8 cellular contexts compared by ENCODE assay signal in the genomic region with DNA sequence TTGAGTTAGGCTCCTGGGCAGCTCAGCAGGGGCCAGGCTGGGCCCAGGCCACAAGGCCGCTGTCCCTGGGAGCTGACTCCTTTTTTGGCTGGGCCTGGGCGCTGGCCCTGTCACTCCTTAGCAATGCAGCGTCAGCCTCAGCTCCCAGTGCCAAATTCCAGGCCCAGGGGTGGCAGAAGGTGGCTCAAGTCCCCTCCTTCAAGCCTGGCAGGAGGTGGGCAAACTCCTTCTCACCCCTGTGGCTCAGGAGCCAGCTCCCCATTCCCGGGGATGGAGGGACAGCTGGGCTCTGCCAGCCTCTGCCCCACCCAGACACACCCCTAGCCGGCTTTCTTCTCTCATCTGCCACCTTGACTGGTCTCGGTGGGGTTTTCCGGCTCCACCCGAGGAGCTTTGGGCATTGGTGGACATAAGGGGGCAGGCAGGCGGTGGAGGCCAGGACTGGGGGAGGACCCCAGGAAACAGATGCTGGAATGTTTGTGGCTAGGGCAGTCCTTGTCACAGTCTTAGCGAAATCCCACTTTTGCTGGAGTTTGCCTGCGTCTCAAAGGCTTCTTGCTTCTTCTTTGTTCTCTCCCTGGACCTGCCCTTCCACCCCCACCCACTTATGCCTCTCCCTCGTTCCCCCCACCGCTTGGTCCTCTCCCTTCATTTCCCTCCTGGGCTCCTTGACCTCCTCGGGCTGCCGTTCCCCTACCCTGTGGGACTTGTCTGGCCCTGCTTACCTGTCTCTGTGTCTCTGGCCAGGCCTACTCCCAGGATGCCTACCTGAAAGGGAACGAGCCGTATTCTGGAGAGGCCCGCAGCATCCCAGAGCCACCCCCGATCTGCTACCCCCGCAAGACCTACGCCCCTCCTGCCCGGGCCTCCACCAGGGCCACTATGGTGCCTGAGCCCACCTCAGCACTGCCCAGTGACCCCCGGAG. TPM values are rescaled to one million over a fixed set of nuclear protein-coding genes. Genes with fewer than 3 reads are reported as not detected.
DNase-seq lines count a peak whose midpoint lies in the region; ATAC-seq and TF ChIP-seq lines count a peak whose summit lies in the region.

No MANE protein-coding gene starts in this region.

- no peaks in the 10 kb centered on the region for H3K27me3 ChIP-seq in layer of hippocampus (ENCODE audit: control insufficient read depth, insufficient read depth, low read length)

- POLR2A ChIA-PET in HEK293 (lab: Yijun Ruan, JAX), result interaction anchor here (1.0 to 1.8 kb wide), 5 partner anchors 10 to 114 kb away, joined by 3 to 14 read pairs (median 6); partner anchors contain the start of gene SOCS7

- ATAC-seq in GM21825 (IDR thresholded peaks at IDR 0.05; ENCODE audit: unreplicated experiment), result no peak
- no peak for ATAC-seq in HG02623 (IDR thresholded peaks at IDR 0.05; ENCODE audit: unreplicated experiment)
- ATAC-seq in GM19467 (IDR thresholded peaks at IDR 0.05; ENCODE audit: unreplicated experiment), result no peak
- no peak for ATAC-seq in HG03460 (IDR thresholded peaks at IDR 0.05; ENCODE audit: unreplicated experiment)

- CTCF ChIA-PET in HEK293 (lab: Yijun Ruan, JAX), result interaction anchor here (0.7 to 1.6 kb wide), 7 partner anchors 11 to 198 kb away, joined by 3 to 10 read pairs (median 3); no protein-coding TSS in a partner anchor

- H3K4me3 ChIP-seq in HEK293 (ENCODE audit: low read depth, low read length) (peak overlapping the region; percentile 65), cardiac fibroblast (replicated peaks in 1 of 2; ENCODE audit: low read depth in 2 of 2, low read length in 2 of 2) (peak overlapping the region; percentile 39 to 63)

- TF ChIP-seq CTCF in HEK293 (tag by site-specific recombination; IDR thresholded peaks at IDR 0.05) (no peak), cardiac fibroblast (IDR thresholded peaks at IDR 0.05; ENCODE audit: low read depth, low read length) (no peak)

- peaks cover 0 to 5% of the 10 kb centered on the region in 2 experiments; a peak in 1 of 3 replicates for H3K36me3 ChIP-seq in HEK293 (ENCODE audit: control insufficient read depth in 2 of 2, insufficient read depth in 1 of 2, low read length in 2 of 2)

- H3K27ac ChIP-seq in HEK293 (ENCODE audit: extremely low read depth, low read depth, low read length) (peak overlapping the region; percentile 37; the same call in 1 of the 2 replicates), layer of hippocampus (ENCODE audit: low read depth, low read length) (peak overlapping the region; percentile 94), temporal lobe (ENCODE audit: low read depth, low read length) (peak overlapping the region; percentile 92)

- no peaks in the 10 kb centered on the region for H3K9me3 ChIP-seq in HEK293 (ENCODE audit: control insufficient read depth, insufficient read depth, low read depth, low read length)

- peak in 1 of 2 donors; percentile 84 for DNase-seq in cardiac fibroblast (ENCODE audit: low read depth in 2 of 2)

- peaks cover 11% of the 10 kb centered on the region for H3K4me1 ChIP-seq in HEK293 (ENCODE audit: control insufficient read depth, insufficient read depth, low read length)

TF ChIP-seq in HEK293, 187 proteins besides CTCF, POLR2A, EP300 and RAD21:
- TF ChIP-seq KLF1 (tag by site-specific recombination; IDR thresholded peaks at IDR 0.05) (peak; percentile 51; the same call in 1 of the 2 replicates), ZNF366 (tag by site-specific recombination; conservative IDR thresholded peaks at IDR 0.05) (no peak), KLF10 (tag by site-specific recombination; IDR thresholded peaks at IDR 0.05) (0 out of 2 replicates have a peak, but pooled peaks have one; percentile 6), ZIC2 (tag by site-specific recombination; IDR thresholded peaks at IDR 0.05) (peak; percentile 1; the same call in 1 of the 2 replicates), TCF7L2 (IDR thresholded peaks at IDR 0.05; ENCODE audit: borderline replicate concordance, low read depth, low read length) (no peak)

RNA-seq across cellular contexts. Expression of gene ARHGAP23, which starts 37.4 kb away (rescaled TPM):
- total RNA-seq in temporal lobe, result 82.4 TPM

Comparison
In these comparisons a context has a peak if more than half of its experiments do, and no peak if none do; other contexts are left out.
1. H3K27ac ChIP-seq: peak in every context shown above with its lines; median percentile 94 in layer of hippocampus; 92 in temporal lobe; 37 in HEK293.